14 cellular contexts compared by ENCODE assay signal in the genomic region with DNA sequence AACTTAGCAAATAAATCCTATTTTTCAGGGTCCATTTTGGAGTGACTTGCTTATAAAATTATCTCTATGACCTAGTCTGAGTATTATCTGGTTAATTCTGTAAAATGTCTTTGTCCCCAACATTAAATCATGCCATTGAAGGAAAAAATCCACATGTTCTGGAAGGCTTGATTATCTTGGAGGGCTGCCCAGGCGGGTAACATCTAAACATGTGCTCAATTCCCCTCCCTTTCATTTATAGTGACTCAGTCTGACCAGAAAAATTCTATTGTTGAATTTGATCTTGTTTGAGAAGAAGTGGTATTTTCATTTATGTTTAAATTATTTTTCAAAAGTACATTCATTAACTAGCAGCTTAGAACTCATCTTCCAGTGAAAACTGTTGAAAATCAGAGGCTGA.
"Had no signal": no experiment of that assay in that cellular context is flagged by ENCODE, and none has a peak within 500 bp of the region (broad histone marks: within the 10 kb centered on the region; RNA-seq: fewer than 3 reads in every experiment).

No MANE protein-coding gene starts in this region.

- H3K9me3 ChIP-seq: neutrophil, thyroid gland had no signal

- H3K36me3 ChIP-seq: neutrophil, thyroid gland had no signal

- DNase-seq: activated CD4-positive, alpha-beta T cell treated with anti-CD3 and anti-CD28 coated beads, Interleukin-2, amount 50 U/mL, for 4 hours; activated CD4-positive, CD25-positive, alpha-beta regulatory T cell treated with anti-CD3 and anti-CD28 coated beads, Interleukin-2, amount 50 U/mL, for 72 hours; activated effector memory CD4-positive, alpha-beta T cell treated with Interleukin-2 at 50 U/mL for 16 hours; activated T-cell treated with anti-CD3 and anti-CD28 coated beads, Interleukin-2, amount 50 U/mL, for 24 hours; central memory CD4-positive, alpha-beta T cell; cortex of kidney; effector CD8-positive, alpha-beta T cell; left colon; naive thymus-derived CD8-positive, alpha-beta T cell; posterior cingulate gyrus; thyroid gland had no signal

- H3K4me3 ChIP-seq: lung, skin epidermis, thyroid gland had no signal

- H3K27ac ChIP-seq: neutrophil, skin epidermis, thyroid gland had no signal

- H3K27me3 ChIP-seq: thyroid gland had no signal

- H3K4me1 ChIP-seq: thyroid gland had no signal
